11 cellular contexts compared by ENCODE assay signal in the genomic region with DNA sequence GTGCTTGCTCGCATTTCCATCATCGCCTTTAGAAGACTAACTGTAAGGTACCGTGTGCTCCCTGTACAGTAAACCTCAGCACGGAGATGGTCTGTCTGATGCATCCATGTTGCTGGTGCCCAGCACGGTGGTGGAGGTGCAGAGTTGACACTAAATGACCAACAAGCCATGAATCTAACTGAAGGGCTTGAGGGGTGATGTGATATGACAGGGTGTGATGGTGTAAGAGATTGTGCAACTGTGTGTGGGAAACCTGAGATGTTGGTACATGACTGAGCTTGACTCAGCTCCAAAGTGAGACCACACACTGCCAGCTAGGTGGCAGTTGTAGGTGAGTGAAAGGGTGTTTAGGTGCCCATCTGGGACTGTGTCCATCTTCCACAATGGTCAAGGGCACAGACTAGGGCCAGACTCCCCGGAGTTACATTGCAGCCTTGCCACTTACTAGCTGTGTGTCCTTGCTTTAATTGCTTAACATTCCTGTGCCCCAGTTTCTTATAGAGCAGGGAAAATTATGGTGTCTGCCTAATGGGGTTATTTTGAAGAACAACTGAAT. TPM values are rescaled to one million over a fixed set of nuclear protein-coding genes. Genes with fewer than 3 reads are reported as not detected.
A peak's percentile ranks its signal among the peaks of the same experiment; 100 is the strongest.
DNase-seq lines count a peak whose midpoint lies in the region; ATAC-seq and TF ChIP-seq lines count a peak whose summit lies in the region.
"Had no signal": no experiment of that assay in that cellular context is flagged by ENCODE, and none has a peak within 500 bp of the region (broad histone marks: within the 10 kb centered on the region; RNA-seq: fewer than 3 reads in every experiment).

No MANE protein-coding gene starts in this region.

- peaks cover 0 to 3% (median 0%) of the 10 kb centered on the region in 7 donors for H3K9me3 Mint-ChIP-seq in CD14-positive monocyte
- no peaks in the 10 kb centered on the region for H3K9me3 Mint-ChIP-seq in natural killer cell

- H3K27me3 Mint-ChIP-seq in CD14-positive monocyte (ENCODE audit: low read depth in 3 of 3) (peaks cover 0 to 10% (median 2%) of the 10 kb centered on the region in 3 donors), natural killer cell (ENCODE audit: low read depth in 2 of 2) (no peaks in the 10 kb centered on the region)

- peak; percentile 78 for DNase-seq in CD14-positive monocyte (ENCODE audit: low spot score)
- peak; percentile 19 for DNase-seq in LoVo (ENCODE audit: low spot score)
- peak; percentile 38 for DNase-seq in brain microvascular endothelial cell
- DNase-seq in natural killer cell = peak; percentile 52
- no peak for DNase-seq in NCI-H524 treated with DMSO at 0.1 percent for 48 hours (lab: John Stamatoyannopoulos, UW)
- DNase-seq: NCI-H345; stimulated activated CD4-positive, alpha-beta T cell treated with anti-CD3 and anti-CD28 coated beads, Interleukin-2, amount 100 ng/mL, for 48 hours had no signal

- H3K4me3 Mint-ChIP-seq in CD14-positive monocyte (peak overlapping the region in 1 of 2 donors; percentile 72), natural killer cell (peak overlapping the region; percentile 84)

- TF ChIP-seq CTCF in CD14-positive monocyte (IDR thresholded peaks at IDR 0.05) = no peak
- TF ChIP-seq CTCF in brain microvascular endothelial cell (IDR thresholded peaks at IDR 0.05; ENCODE audit: low read depth, low read length, missing control alignments) = peak; percentile 17
- TF ChIP-seq CTCF in natural killer cell (IDR thresholded peaks at IDR 0.05) = no peak

- ATAC-seq in natural killer cell (peak; percentile 54 to 81 (median 73)), HG03108 (IDR thresholded peaks at IDR 0.05; ENCODE audit: unreplicated experiment) (no peak), HG03045 (IDR thresholded peaks at IDR 0.05; ENCODE audit: unreplicated experiment) (no peak), HG03025 (IDR thresholded peaks at IDR 0.05; ENCODE audit: low FRiP score, unreplicated experiment) (no peak)

- H3K36me3 Mint-ChIP-seq in CD14-positive monocyte = peaks cover 4 to 23% of the 10 kb centered on the region in 2 donors
- peaks cover 18% of the 10 kb centered on the region for H3K36me3 Mint-ChIP-seq in natural killer cell

- H3K27ac Mint-ChIP-seq in CD14-positive monocyte (peak overlapping the region; percentile 87 to 97 (median 95)), natural killer cell (peak overlapping the region; percentile 96 to 98)

- in situ Hi-C loops in brain microvascular endothelial cell (cut with HindIII; ENCODE audit: low pct_ligation_motif_present, low sequenced_read_pairs) = no loop called here

- H3K27ac ChIP-seq in brain microvascular endothelial cell = no peak overlapping the region

- H3K4me3 ChIP-seq in brain microvascular endothelial cell (ENCODE audit: low read depth, low read length) = no peak overlapping the region
- H3K4me3 ChIP-seq: coronary artery had no signal

- intact Hi-C loops in CD14-positive monocyte (cut with micrococcal nuclease) (no loop called here), natural killer cell (cut with micrococcal nuclease) (loop anchor here (1.0 to 10.0 kb wide), 3 partner anchors 18 to 1042 kb away; a partner anchor contains a TSS)

- H3K4me1 Mint-ChIP-seq in CD14-positive monocyte (peaks cover 90% of the 10 kb centered on the region), natural killer cell (peaks cover 90 to 94% of the 10 kb centered on the region in 2 donors)

- peaks cover 32% of the 10 kb centered on the region for H3K36me3 ChIP-seq in brain microvascular endothelial cell (replicated peaks)

- H3K27me3 ChIP-seq in brain microvascular endothelial cell (replicated peaks) = no peaks in the 10 kb centered on the region

RNA-seq across cellular contexts. Expression of a gene that starts 21.4 kb away (rescaled TPM):
- polyA plus RNA-seq in CD14-positive monocyte = under 1 TPM; 0.56 to 0.71 TPM
- 100 to 1,000 TPM in 1 of 3 donors, 10 to 100 TPM in 2; 94.7 to 143 (median 95.1) TPM for total RNA-seq in natural killer cell

Comparison
In these comparisons a context has a peak if more than half of its experiments do, and no peak if none do; other contexts are left out.
1. ATAC-seq: peak in natural killer cell (3 of 3); none in HG03108 (single experiment), HG03045 (single experiment) and HG03025 (single experiment).